ENCODE assay signal across 32 cellular contexts in the genomic region with DNA sequence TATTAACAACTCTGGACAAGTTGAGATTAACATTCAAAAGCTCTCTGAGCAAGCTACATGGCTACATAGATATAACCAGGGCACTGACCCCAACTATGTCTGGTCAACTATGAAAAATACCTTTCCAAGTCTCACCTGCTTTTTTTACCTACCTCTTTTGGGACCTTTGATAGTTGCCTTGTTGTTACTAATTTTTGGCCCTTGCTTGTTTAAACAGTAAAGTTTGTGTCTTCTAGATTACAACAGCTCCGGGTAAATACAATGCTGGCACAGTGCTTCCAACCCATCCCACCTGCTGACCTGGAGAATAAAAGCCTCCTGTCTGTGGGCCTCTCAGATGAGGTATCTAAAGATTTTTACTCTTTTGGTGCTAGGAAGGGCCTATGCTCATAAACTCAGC.
"Had no signal": no experiment of that assay in that cellular context is flagged by ENCODE, and none has a peak within 500 bp of the region (broad histone marks: within the 10 kb centered on the region; RNA-seq: fewer than 3 reads in every experiment).

No MANE protein-coding gene starts in this region.

- H3K27me3 Mint-ChIP-seq: activated CD4-positive, alpha-beta memory T cell treated with anti-CD3 and anti-CD28 coated beads, Interleukin-2, amount 10 ng/mL, durations not matched to agents 7 days and 5 days; activated CD4-positive, alpha-beta T cell treated with anti-CD3 and anti-CD28 coated beads, Interleukin-2, amount 10 ng/mL, durations not matched to agents 7 days and 5 days; activated naive CD4-positive, alpha-beta T cell treated with anti-CD3 and anti-CD28 coated beads, Interleukin-2, amount 10 ng/mL, durations not matched to agents 7 days and 5 days; activated naive CD8-positive, alpha-beta T cell treated with anti-CD3 and anti-CD28 coated beads, Interleukin-2, amount 10 ng/mL, durations not matched to agents 7 days and 5 days; activated T-cell treated with anti-CD3 and anti-CD28 coated beads, Interleukin-2, amount 50 U/mL, for 24 hours; brain; central memory CD8-positive, alpha-beta T cell; dendritic cell treated with granulocyte-macrophage colony-stimulating factor and Interleukin-4, amounts not matched to agents 40 ng/mL and 50 ng/mL, for 4 days had no signal

- H3K36me3 Mint-ChIP-seq: activated naive CD4-positive, alpha-beta T cell treated with anti-CD3 and anti-CD28 coated beads, Interleukin-2, amount 10 ng/mL, durations not matched to agents 7 days and 5 days; activated naive CD4-positive, alpha-beta T cell treated with anti-CD3 and anti-CD28 coated beads, Interleukin-2, amount 50 U/mL, for 72 hours; activated naive CD8-positive, alpha-beta T cell treated with anti-CD3 and anti-CD28 coated beads, Interleukin-2, amount 10 ng/mL, durations not matched to agents 7 days and 5 days; brain had no signal

- H3K4me3 Mint-ChIP-seq: activated CD4-positive, alpha-beta memory T cell treated with anti-CD3 and anti-CD28 coated beads, Interleukin-2, amount 10 ng/mL, durations not matched to agents 7 days and 5 days; activated CD4-positive, alpha-beta T cell treated with anti-CD3 and anti-CD28 coated beads, Interleukin-2, amount 10 ng/mL, durations not matched to agents 7 days and 5 days; activated naive CD4-positive, alpha-beta T cell treated with anti-CD3 and anti-CD28 coated beads, Interleukin-2, amount 10 ng/mL, durations not matched to agents 7 days and 5 days; activated naive CD8-positive, alpha-beta T cell treated with anti-CD3 and anti-CD28 coated beads, Interleukin-2, amount 10 ng/mL, durations not matched to agents 7 days and 5 days; activated T-cell treated with anti-CD3 and anti-CD28 coated beads, Interleukin-2, amount 50 U/mL, for 24 hours; activated T-cell treated with anti-CD3 and anti-CD28 coated beads, Interleukin-2, amount 50 U/mL, for 72 hours; brain; central memory CD8-positive, alpha-beta T cell; dendritic cell treated with granulocyte-macrophage colony-stimulating factor and Interleukin-4, amounts not matched to agents 40 ng/mL and 50 ng/mL, for 4 days; endodermal cell had no signal

- DNase-seq: activated CD4-positive, alpha-beta memory T cell treated with anti-CD3 and anti-CD28 coated beads, Interleukin-2, amount 10 ng/mL, durations not matched to agents 7 days and 5 days; activated CD4-positive, alpha-beta T cell treated with anti-CD3 and anti-CD28 coated beads for 4 hours; activated CD4-positive, alpha-beta T cell treated with anti-CD3 and anti-CD28 coated beads, Interleukin-2, amount 10 ng/mL, durations not matched to agents 7 days and 5 days; activated CD4-positive, alpha-beta T cell treated with anti-CD3 and anti-CD28 coated beads, Interleukin-2, amount 50 U/mL, for 4 hours; activated CD4-positive, CD25-positive, alpha-beta regulatory T cell; activated CD4-positive, CD25-positive, alpha-beta regulatory T cell treated with anti-CD3 and anti-CD28 coated beads, Interleukin-2, amount 50 U/mL, for 72 hours; activated CD8-positive, alpha-beta memory T cell treated with anti-CD3 and anti-CD28 coated beads, Interleukin-2, amount 50 U/mL, for 48 hours; activated gamma-delta T cell; activated naive CD4-positive, alpha-beta T cell; activated naive CD4-positive, alpha-beta T cell treated with anti-CD3 and anti-CD28 coated beads, Interleukin-2, amount 10 ng/mL, durations not matched to agents 7 days and 5 days; activated naive CD8-positive, alpha-beta T cell treated with anti-CD3 and anti-CD28 coated beads, Interleukin-2, amount 10 ng/mL, durations not matched to agents 7 days and 5 days; activated T-cell treated with anti-CD3 and anti-CD28 coated beads for 4 hours; activated T-cell treated with anti-CD3 and anti-CD28 coated beads, Interleukin-2, amount 50 U/mL, for 24 hours; activated T-cell treated with anti-CD3 and anti-CD28 coated beads, Interleukin-2, amount 50 U/mL, for 72 hours; dorsolateral prefrontal cortex; effector memory CD4-positive, alpha-beta T cell; endodermal cell; erythroblast; foreskin keratinocyte; gastrocnemius medialis; glutamatergic neuron; heart left ventricle; T-helper 2 cell had no signal

- H3K27ac ChIP-seq: ascending aorta, breast epithelium, cardiac muscle cell, coronary artery, dorsolateral prefrontal cortex, esophagus muscularis mucosa, foreskin keratinocyte, gastrocnemius medialis, heart left ventricle had no signal

- ATAC-seq: activated naive CD4-positive, alpha-beta T cell treated with anti-CD3 and anti-CD28 coated beads, Interleukin-2, amount 50 U/mL, for 72 hours; activated T-cell treated with anti-CD3 and anti-CD28 coated beads, Interleukin-2, amount 50 U/mL, for 72 hours; foreskin keratinocyte; gastrocnemius medialis; heart left ventricle had no signal

- H3K9me3 ChIP-seq: ascending aorta, breast epithelium, esophagus muscularis mucosa, gastrocnemius medialis had no signal

- H3K27me3 ChIP-seq: ascending aorta, breast epithelium, cardiac muscle cell, dorsolateral prefrontal cortex, esophagus muscularis mucosa, foreskin keratinocyte, gastrocnemius medialis, heart left ventricle had no signal

- H3K27ac Mint-ChIP-seq: activated CD4-positive, alpha-beta memory T cell treated with anti-CD3 and anti-CD28 coated beads, Interleukin-2, amount 10 ng/mL, durations not matched to agents 7 days and 5 days; activated CD4-positive, alpha-beta T cell treated with anti-CD3 and anti-CD28 coated beads, Interleukin-2, amount 10 ng/mL, durations not matched to agents 7 days and 5 days; activated naive CD4-positive, alpha-beta T cell treated with anti-CD3 and anti-CD28 coated beads, Interleukin-2, amount 10 ng/mL, durations not matched to agents 7 days and 5 days; activated naive CD4-positive, alpha-beta T cell treated with anti-CD3 and anti-CD28 coated beads, Interleukin-2, amount 50 U/mL, for 72 hours; activated naive CD8-positive, alpha-beta T cell treated with anti-CD3 and anti-CD28 coated beads, Interleukin-2, amount 10 ng/mL, durations not matched to agents 7 days and 5 days; activated T-cell treated with anti-CD3 and anti-CD28 coated beads, Interleukin-2, amount 50 U/mL, for 24 hours; activated T-cell treated with anti-CD3 and anti-CD28 coated beads, Interleukin-2, amount 50 U/mL, for 72 hours; brain; dendritic cell treated with granulocyte-macrophage colony-stimulating factor and Interleukin-4, amounts not matched to agents 40 ng/mL and 50 ng/mL, for 4 days; endodermal cell had no signal

- H3K36me3 ChIP-seq: ascending aorta, breast epithelium, cardiac muscle cell, esophagus muscularis mucosa, gastrocnemius medialis, heart left ventricle had no signal

- H3K4me1 Mint-ChIP-seq: activated CD4-positive, alpha-beta memory T cell treated with anti-CD3 and anti-CD28 coated beads, Interleukin-2, amount 10 ng/mL, durations not matched to agents 7 days and 5 days; activated CD4-positive, alpha-beta T cell treated with anti-CD3 and anti-CD28 coated beads, Interleukin-2, amount 10 ng/mL, durations not matched to agents 7 days and 5 days; activated naive CD4-positive, alpha-beta T cell treated with anti-CD3 and anti-CD28 coated beads, Interleukin-2, amount 10 ng/mL, durations not matched to agents 7 days and 5 days; activated naive CD8-positive, alpha-beta T cell treated with anti-CD3 and anti-CD28 coated beads, Interleukin-2, amount 10 ng/mL, durations not matched to agents 7 days and 5 days; brain; central memory CD8-positive, alpha-beta T cell; endodermal cell had no signal

- H3K4me3 ChIP-seq: ascending aorta, breast epithelium, cardiac muscle cell, coronary artery, dorsolateral prefrontal cortex, esophagus muscularis mucosa, gastrocnemius medialis, heart left ventricle had no signal

- H3K4me1 ChIP-seq: ascending aorta, breast epithelium, esophagus muscularis mucosa, foreskin keratinocyte, gastrocnemius medialis, heart left ventricle had no signal

- H3K9me3 Mint-ChIP-seq: activated CD4-positive, alpha-beta T cell treated with anti-CD3 and anti-CD28 coated beads, Interleukin-2, amount 10 ng/mL, durations not matched to agents 7 days and 5 days; activated naive CD8-positive, alpha-beta T cell treated with anti-CD3 and anti-CD28 coated beads, Interleukin-2, amount 10 ng/mL, durations not matched to agents 7 days and 5 days had no signal
